Comparison of ENCODE assay signal across 13 cellular contexts in genomic region chr6:145863988-145864616, GRCh38. TPM values are rescaled to one million over a fixed set of nuclear protein-coding genes. Genes with fewer than 3 reads are reported as not detected.
A peak's percentile ranks its signal among the peaks of the same experiment; 100 is the strongest.
DNase-seq lines count a peak whose midpoint lies in the region; ATAC-seq, FAIRE-seq and TF ChIP-seq lines count a peak whose summit lies in the region.
"Had no signal": no experiment of that assay in that cellular context is flagged by ENCODE, and none has a peak within 500 bp of the region (broad histone marks: within the 10 kb centered on the region; RNA-seq: fewer than 3 reads in every experiment).

No MANE protein-coding gene starts in this region.

- TF ChIP-seq CTCF in tibial nerve (IDR thresholded peaks at IDR 0.05): no peak

- no peak overlapping the region for H3K4me3 ChIP-seq in tibial nerve

- 76 to 84% methylated on average over 2 of the region's 2 CpGs for WGBS in tibial nerve, 2 donors

- no peak for TF ChIP-seq POLR2A in tibial nerve (IDR thresholded peaks at IDR 0.05)

- peaks cover 0 to 15% (median 6%) of the 10 kb centered on the region in 4 donors for H3K9me3 ChIP-seq in tibial nerve

- H3K27ac ChIP-seq in tibial nerve: no peak overlapping the region
- H3K27ac ChIP-seq: epithelial cell of prostate had no signal

- H3K36me3 ChIP-seq in tibial nerve: peaks cover 0 to 12% (median 0%) of the 10 kb centered on the region in 3 donors

- CTCF ChIA-PET in T-cell (lab: Charles Lee): interaction anchor here in 1 of 2 donors (0.6 kb wide), 1 partner anchor 491 kb away, joined by 3 read pairs; no protein-coding TSS in a partner anchor

- FAIRE-seq in frontal cortex (lab: Jason Lieb, UNC): peak; percentile 66

- H3K4me1 ChIP-seq in tibial nerve: peaks cover 0 to 3% (median 0%) of the 10 kb centered on the region in 4 donors

- H3K4me3 Mint-ChIP-seq in T-cell: no peak overlapping the region
- H3K4me3 Mint-ChIP-seq: nephron had no signal

- ATAC-seq in GM18861 (IDR thresholded peaks at IDR 0.05; ENCODE audit: unreplicated experiment): peak; percentile 54
- ATAC-seq in HG02610 (IDR thresholded peaks at IDR 0.05; ENCODE audit: unreplicated experiment): peak; percentile 39
- peak; percentile 36 for ATAC-seq in HG03565 (IDR thresholded peaks at IDR 0.05; ENCODE audit: unreplicated experiment)
- no peak for ATAC-seq in T-cell (replicated peaks in 1 of 4)
- ATAC-seq: stimulated activated naive CD8-positive, alpha-beta T cell treated with anti-CD3 and anti-CD28 coated beads, Interleukin-15, amount 100 ng/mL, for 72 hours had no signal

- H3K27me3 ChIP-seq in tibial nerve: no peaks in the 10 kb centered on the region

- peaks cover 16% of the 10 kb centered on the region for H3K36me3 Mint-ChIP-seq in T-cell

- H3K9me3 Mint-ChIP-seq in T-cell: peaks cover 0 to 9% (median 7%) of the 10 kb centered on the region in 3 donors

- H3K27me3 Mint-ChIP-seq in T-cell: no peaks in the 10 kb centered on the region
- H3K27me3 Mint-ChIP-seq: stimulated activated naive CD8-positive, alpha-beta T cell treated with anti-CD3 and anti-CD28 coated beads, Interleukin-15, amount 100 ng/mL, for 72 hours had no signal

- TF ChIP-seq EP300 in tibial nerve (IDR thresholded peaks at IDR 0.05): no peak

- POLR2A ChIA-PET in T-cell (lab: Charles Lee): interaction anchor here in 1 of 2 donors (0.6 kb wide), 1 partner anchor 113 kb away, joined by 4 read pairs; no protein-coding TSS in a partner anchor

- no peak overlapping the region for H3K27ac Mint-ChIP-seq in T-cell
- H3K27ac Mint-ChIP-seq: nephron had no signal

- peaks cover 32 to 45% (median 36%) of the 10 kb centered on the region in 3 donors for H3K4me1 Mint-ChIP-seq in T-cell
- H3K4me1 Mint-ChIP-seq: nephron had no signal

- DNase-seq in frontal cortex (ENCODE audit: low spot score in 2 of 2): no peak
- no peak for DNase-seq in T-cell
- DNase-seq in NCI-H82 treated with DMSO at 0.1 percent for 48 hours (lab: John Stamatoyannopoulos, UW; ENCODE audit: unreplicated experiment): no peak
- DNase-seq in NCI-H774 (lab: John Stamatoyannopoulos, UW): no peak
- DNase-seq in tibial nerve (ENCODE audit: low spot score in 2 of 2): no peak
- DNase-seq: amygdala; SK-N-SH; stimulated activated naive CD8-positive, alpha-beta T cell treated with anti-CD3 and anti-CD28 coated beads, Interleukin-15, amount 100 ng/mL, for 72 hours had no signal

RNA-seq across cellular contexts. Expression of gene FBXO30, which starts 49.5 kb away (rescaled TPM):
- 92.9 TPM for total RNA-seq in frontal cortex
- 1 to 10 TPM; 2.5 to 6.2 (median 5.0) TPM for total RNA-seq in T-cell
- total RNA-seq in tibial nerve: 1 to 10 TPM; 6.8 to 9.6 (median 8.2) TPM

Comparison
In these comparisons a context has a peak if more than half of its experiments do, and no peak if none do; other contexts are left out.
1. ATAC-seq: peak in GM18861 (single experiment), HG02610 (single experiment) and HG03565 (single experiment); none in T-cell (0 of 4).